1 cellular context compared by ENCODE assay signal in genomic region chr12:78612224-78612623, GRCh38.
TF ChIP-seq lines count a peak whose summit lies in the region.

No MANE protein-coding gene starts in this region.

TF ChIP-seq in H1, 55 proteins besides CTCF, POLR2A, EP300 and RAD21 (continued from another document):
- TF ChIP-seq CHD1 (IDR thresholded peaks at IDR 0.05; ENCODE audit: low read depth, low read length) = no peak
- TF ChIP-seq SAP30 (IDR thresholded peaks at IDR 0.05; ENCODE audit: insufficient read depth, insufficient replicate concordance, low read length) = no peak
- no peak for TF ChIP-seq RFX5 (IDR thresholded peaks at IDR 0.05; ENCODE audit: borderline replicate concordance, low read depth, low read length)
